In genomic region chr3:34856577-34856976, GRCh38 we compare ENCODE assay signal across 24 cellular contexts.
DNase-seq lines count a peak whose midpoint lies in the region; ATAC-seq, FAIRE-seq and TF ChIP-seq lines count a peak whose summit lies in the region.
"Had no signal": no experiment of that assay in that cellular context is flagged by ENCODE, and none has a peak within 500 bp of the region (broad histone marks: within the 10 kb centered on the region; RNA-seq: fewer than 3 reads in every experiment).

No MANE protein-coding gene starts in this region.

- WGBS in H1 (ENCODE audit: extremely low coverage in 1 of 2, insufficient coverage in 1 of 2, insufficient read length in 1 of 2, insufficient replicate concordance in 2 of 2, low coverage in 1 of 2, low lambda C conversion rate in 2 of 2, missing lambda C conversion rate in 1 of 2), 2 experiments = 84% methylated on average over 4 of the region's 4 CpGs; no CpG with 5 or more reads in 1 of the 2 experiments

- no peak overlapping the region for H2BK15ac ChIP-seq in H1 (ENCODE audit: low read length)

- H3K4me2 ChIP-seq in GM23338 = no peak overlapping the region
- H3K4me2 ChIP-seq in OCI-LY1 (ENCODE audit: low read length) = no peak overlapping the region; the same call in 1 of the 2 replicates
- H3K4me2 ChIP-seq in H1 (ENCODE audit: insufficient read depth in 1 of 2, low read depth in 2 of 2, low read length in 2 of 2) = no peak overlapping the region

- no peak overlapping the region for H4K5ac ChIP-seq in H1 (ENCODE audit: insufficient read length, low read depth, low read length)

- no peak overlapping the region for H3K4me3 ChIP-seq in GM23338
- no peak overlapping the region for H3K4me3 ChIP-seq in OCI-LY1 (ENCODE audit: low read depth, low read length, poor library complexity, severe bottlenecking)
- H3K4me3 ChIP-seq in H1 (ENCODE audit: extremely low read depth in 1 of 4, insufficient read depth in 2 of 4, low read depth in 3 of 4, low read length in 4 of 4) = no peak overlapping the region
- H3K4me3 ChIP-seq: body of pancreas had no signal

- H3K23me2 ChIP-seq in H1 (ENCODE audit: low read depth, low read length) = no peaks in the 10 kb centered on the region

- H3K36me3 Mint-ChIP-seq in GM23338 (ENCODE audit: low read depth) = no peaks in the 10 kb centered on the region
- no peaks in the 10 kb centered on the region for H3K36me3 Mint-ChIP-seq in osteocyte (ENCODE audit: unreplicated experiment)
- H3K36me3 Mint-ChIP-seq: natural killer cell treated with Interleukin-12 subunit alpha and Interleukin-12 subunit beta and Interleukin-15 and Interleukin-18, amount 100 ng/mL, for 72 hours; T-cell had no signal

- H3K4me1 Mint-ChIP-seq in GM23338 (peaks cover 10% of the 10 kb centered on the region; the same call in 2 of the 3 replicates), osteocyte (ENCODE audit: unreplicated experiment) (peaks cover 37% of the 10 kb centered on the region)
- H3K4me1 Mint-ChIP-seq: activated CD4-positive, alpha-beta memory T cell treated with anti-CD3 and anti-CD28 coated beads, Interleukin-2, amount 10 ng/mL, durations not matched to agents 7 days and 5 days; T-cell had no signal

- H2AFZ ChIP-seq in GM23338 = peak overlapping the region; percentile 53; the same call in 1 of the 2 replicates
- H2AFZ ChIP-seq in OCI-LY1 (ENCODE audit: low read length) = peak overlapping the region; percentile 21
- H2AFZ ChIP-seq in H1 (ENCODE audit: low read length) = peak overlapping the region; percentile 54

- no peak overlapping the region for H3K4ac ChIP-seq in H1 (replicated peaks; ENCODE audit: insufficient read length, low read depth, low read length)

- H3K4me3 Mint-ChIP-seq in GM23338 (no peak overlapping the region), osteocyte (ENCODE audit: unreplicated experiment) (no peak overlapping the region)
- H3K4me3 Mint-ChIP-seq: activated CD4-positive, alpha-beta memory T cell treated with anti-CD3 and anti-CD28 coated beads, Interleukin-2, amount 10 ng/mL, durations not matched to agents 7 days and 5 days; natural killer cell treated with Interleukin-12 subunit alpha and Interleukin-12 subunit beta and Interleukin-15 and Interleukin-18, amount 100 ng/mL, for 72 hours; T-cell had no signal

- H3K9me3 Mint-ChIP-seq in GM23338 (no peaks in the 10 kb centered on the region), osteocyte (ENCODE audit: unreplicated experiment) (no peaks in the 10 kb centered on the region)

- H3K23ac ChIP-seq in H1 (ENCODE audit: insufficient read length) = no peak overlapping the region

- H3K27me3 Mint-ChIP-seq in GM23338 (ENCODE audit: insufficient read depth, low read depth, poor library complexity) (no peaks in the 10 kb centered on the region), osteocyte (ENCODE audit: unreplicated experiment) (no peaks in the 10 kb centered on the region)
- H3K27me3 Mint-ChIP-seq: activated CD4-positive, alpha-beta memory T cell treated with anti-CD3 and anti-CD28 coated beads, Interleukin-2, amount 10 ng/mL, durations not matched to agents 7 days and 5 days; natural killer cell treated with Interleukin-12 subunit alpha and Interleukin-12 subunit beta and Interleukin-15 and Interleukin-18, amount 100 ng/mL, for 72 hours; T-cell had no signal

- no peaks in the 10 kb centered on the region for H3K27me3 ChIP-seq in GM23338 (ENCODE audit: insufficient read depth)
- H3K27me3 ChIP-seq in OCI-LY1 (ENCODE audit: insufficient read depth, low read length) = no peaks in the 10 kb centered on the region
- no peaks in the 10 kb centered on the region for H3K27me3 ChIP-seq in H1 (replicated peaks in 1 of 4; ENCODE audit: control insufficient read depth in 3 of 4, extremely low read depth in 1 of 4, insufficient read depth in 3 of 4, low read length in 3 of 4)
- H3K27me3 ChIP-seq: body of pancreas had no signal

- H3K79me2 ChIP-seq in GM23338 (replicated peaks; ENCODE audit: insufficient read depth) = no peaks in the 10 kb centered on the region
- no peaks in the 10 kb centered on the region for H3K79me2 ChIP-seq in OCI-LY1 (ENCODE audit: insufficient read depth, low read length)
- no peaks in the 10 kb centered on the region for H3K79me2 ChIP-seq in H1 (ENCODE audit: control insufficient read depth in 1 of 2, insufficient read depth in 2 of 2, low read length in 2 of 2)

- ATAC-seq in GM23338 = peak; percentile 40; the same call in 2 of the 3 replicates
- no peak for ATAC-seq in GM18909 (IDR thresholded peaks at IDR 0.05; ENCODE audit: poor library complexity, unreplicated experiment)
- ATAC-seq in GM21619 (IDR thresholded peaks at IDR 0.05; ENCODE audit: unreplicated experiment) = no peak
- ATAC-seq: body of pancreas; natural killer cell treated with Interleukin-12 subunit alpha and Interleukin-12 subunit beta and Interleukin-15 and Interleukin-18, amount 100 ng/mL, for 72 hours; T-cell had no signal

- no peak overlapping the region for H3K18ac ChIP-seq in H1 (ENCODE audit: extremely low read depth, low read length)

- H3K27ac Mint-ChIP-seq in GM23338 (no peak overlapping the region), osteocyte (ENCODE audit: unreplicated experiment) (peak overlapping the region; percentile 78)
- H3K27ac Mint-ChIP-seq: activated CD4-positive, alpha-beta memory T cell treated with anti-CD3 and anti-CD28 coated beads, Interleukin-2, amount 10 ng/mL, durations not matched to agents 7 days and 5 days; natural killer cell treated with Interleukin-12 subunit alpha and Interleukin-12 subunit beta and Interleukin-15 and Interleukin-18, amount 100 ng/mL, for 72 hours; T-cell had no signal

- H3F3A ChIP-seq in GM23338 (replicated peaks; ENCODE audit: low read depth) (no peaks in the 10 kb centered on the region), OCI-LY1 (ENCODE audit: insufficient read depth, low read length) (no peaks in the 10 kb centered on the region)

- no peak overlapping the region for H2BK120ac ChIP-seq in H1 (replicated peaks; ENCODE audit: low read depth, low read length)

- no peak for FAIRE-seq in H1 (lab: Jason Lieb, UNC)
- FAIRE-seq: endothelial cell of umbilical vein, keratinocyte had no signal

- H4K20me1 ChIP-seq in GM23338 (replicated peaks; ENCODE audit: insufficient read depth) (no peaks in the 10 kb centered on the region), OCI-LY1 (ENCODE audit: insufficient read depth, low read length) (no peaks in the 10 kb centered on the region), H1 (replicated peaks in 1 of 2; ENCODE audit: control insufficient read depth in 1 of 2, insufficient read depth in 2 of 2, low read length in 2 of 2) (no peaks in the 10 kb centered on the region)

- H3K27ac ChIP-seq in GM23338 (ENCODE audit: low read depth) (no peak overlapping the region; the same call in 1 of the 2 replicates), OCI-LY1 (ENCODE audit: low read depth, low read length, poor library complexity, severe bottlenecking) (peak overlapping the region; percentile 12), H1 (ENCODE audit: low read depth, low read length) (no peak overlapping the region)
- H3K27ac ChIP-seq: body of pancreas, VCaP had no signal

- no peaks in the 10 kb centered on the region for H3K79me1 ChIP-seq in H1 (ENCODE audit: low read depth, low read length)

- H2BK12ac ChIP-seq in H1 (ENCODE audit: low read depth, low read length) = no peak overlapping the region

- H3K56ac ChIP-seq in H1 (replicated peaks; ENCODE audit: insufficient read length, low read depth, low read length) = no peak overlapping the region

- no peak overlapping the region; the same call in 1 of the 2 replicates for H3K9ac ChIP-seq in OCI-LY1 (ENCODE audit: low read length)
- H3K9ac ChIP-seq in H1 (replicated peaks in 1 of 4; ENCODE audit: extremely low read depth in 1 of 4, low read depth in 3 of 4, low read length in 3 of 4) = no peak overlapping the region

- TF ChIP-seq EP300 in H1 (IDR thresholded peaks at IDR 0.05; ENCODE audit: borderline replicate concordance in 1 of 2, low read depth in 2 of 2, low read length in 2 of 2) = no peak

- no peak overlapping the region for H2BK5ac ChIP-seq in H1 (ENCODE audit: low read depth, low read length)

- no peak for TF ChIP-seq POLR2A in H1 (IDR thresholded peaks at IDR 0.05; ENCODE audit: control extremely low read depth in 1 of 2, low read depth in 2 of 2, low read length in 2 of 2)
- no peak for TF ChIP-seq POLR2A in erythroblast (IDR thresholded peaks at IDR 0.05; ENCODE audit: low read length)

- CTCF ChIA-PET in H1 (lab: Charles Lee; ENCODE audit: partially characterized antibody) = interaction anchor here (1.1 kb wide), 1 partner anchor 14 kb away, joined by 3 read pairs; no protein-coding TSS in a partner anchor

- no peak overlapping the region for H2AK5ac ChIP-seq in H1 (ENCODE audit: low read depth, low read length)

- H3K4me1 ChIP-seq in GM23338 (ENCODE audit: insufficient read depth) = peaks cover 13% of the 10 kb centered on the region
- H3K4me1 ChIP-seq in OCI-LY1 (ENCODE audit: insufficient read depth, low read length, severe bottlenecking) = peaks cover 36% of the 10 kb centered on the region
- peaks cover 0 to 5% (median 0%) of the 10 kb centered on the region in 4 experiments; a peak in 1 of 7 replicates for H3K4me1 ChIP-seq in H1 (replicated peaks in 1 of 4; ENCODE audit: control insufficient read depth in 3 of 4, insufficient read depth in 4 of 4, low read length in 3 of 4)
- H3K4me1 ChIP-seq: body of pancreas had no signal

- no peak overlapping the region for H3K14ac ChIP-seq in H1 (ENCODE audit: insufficient read length)

- TF ChIP-seq CTCF in GM23338 (conservative IDR thresholded peaks at IDR 0.05; ENCODE audit: low read depth in 2 of 2) (no peak), OCI-LY1 (IDR thresholded peaks at IDR 0.05; ENCODE audit: low read length) (no peak), H1 (IDR thresholded peaks at IDR 0.05; ENCODE audit: control extremely low read depth in 1 of 3, insufficient read depth in 1 of 3, low read depth in 1 of 3, low read length in 3 of 3) (no peak), osteocyte (IDR thresholded peaks at IDR 0.05) (no peak)

- no peak overlapping the region for H4K91ac ChIP-seq in H1 (replicated peaks; ENCODE audit: insufficient read length, low read length)

- POLR2A ChIA-PET in H1 (lab: Charles Lee; ENCODE audit: partially characterized antibody) = no interaction called here

- H3K9me3 ChIP-seq in OCI-LY1 (ENCODE audit: low read length) (no peaks in the 10 kb centered on the region), H1 (ENCODE audit: insufficient read depth in 2 of 2, low read depth in 1 of 2, low read length in 1 of 2) (no peaks in the 10 kb centered on the region)
- H3K9me3 ChIP-seq: body of pancreas had no signal

- no peak for TF ChIP-seq RAD21 in H1 (IDR thresholded peaks at IDR 0.05 in 1 of 2, conservative IDR thresholded peaks at IDR 0.05 in 1 of 2; ENCODE audit: low read depth in 2 of 2, low read length in 2 of 2)

- H2BK20ac ChIP-seq in H1 (ENCODE audit: low read length) = no peak overlapping the region

- H3K36me3 ChIP-seq in GM23338 (ENCODE audit: insufficient read depth) = no peaks in the 10 kb centered on the region
- H3K36me3 ChIP-seq in OCI-LY1 (ENCODE audit: insufficient read depth, low read length) = no peaks in the 10 kb centered on the region
- H3K36me3 ChIP-seq in H1 (ENCODE audit: control insufficient read depth in 2 of 4, insufficient read depth in 4 of 4, low read length in 3 of 4) = no peaks in the 10 kb centered on the region

- DNase-seq in GM23338 (ENCODE audit: low spot score) (no peak), H1 (ENCODE audit: low read depth in 1 of 2, low spot score in 2 of 2) (no peak), osteocyte (ENCODE audit: extremely low spot score, unreplicated experiment) (no peak), erythroblast (lab: John Stamatoyannopoulos, UW) (no peak), glomerular visceral epithelial cell (ENCODE audit: extremely low spot score) (no peak)
- DNase-seq: activated CD4-positive, alpha-beta memory T cell treated with anti-CD3 and anti-CD28 coated beads, Interleukin-2, amount 10 ng/mL, durations not matched to agents 7 days and 5 days; activated naive CD4-positive, alpha-beta T cell treated with anti-CD3 and anti-CD28 coated beads, Interleukin-2, amount 50 U/mL, for 16 hours; activated T-cell treated with anti-CD3 and anti-CD28 coated beads, Interleukin-2, amount 50 U/mL, for 48 hours; body of pancreas; COR-L47; GOT3; hippocampal formation; NCI-H1417 treated with DMSO at 0.1 percent for 48 hours; NCI-H226; NK-92 treated with Interleukin-12 subunit alpha and Interleukin-12 subunit beta, amount 100 ng/mL, for 24 hours; stimulated activated CD8-positive, alpha-beta memory T cell treated with anti-CD3 and anti-CD28 coated beads, Interleukin-4, amount 100 ng/mL, for 48 hours; T-cell had no signal

- H4K8ac ChIP-seq in H1 (ENCODE audit: extremely low read depth, insufficient read depth, low read length) = no peak overlapping the region

- H3K9me2 ChIP-seq in GM23338 (ENCODE audit: insufficient read depth) (no peaks in the 10 kb centered on the region), OCI-LY1 (ENCODE audit: low read depth, low read length) (no peaks in the 10 kb centered on the region)
